Comparison of ENCODE assay signal across 23 cellular contexts in genomic region chr9:131817073-131817472, GRCh38.
"Had no signal": no experiment of that assay in that cellular context is flagged by ENCODE, and none has a peak within 500 bp of the region (broad histone marks: within the 10 kb centered on the region; RNA-seq: fewer than 3 reads in every experiment).

No MANE protein-coding gene starts in this region.

- ATAC-seq: activated CD4-positive, alpha-beta T cell treated with anti-CD3 and anti-CD28 coated beads for 36 hours; Right ventricle myocardium inferior; T-cell had no signal

- H3K36me3 ChIP-seq: adrenal gland had no signal

- DNase-seq: activated CD4-positive, alpha-beta memory T cell treated with anti-CD3 and anti-CD28 coated beads, Interleukin-2, amount 10 ng/mL, durations not matched to agents 7 days and 5 days; activated CD4-positive, alpha-beta T cell treated with anti-CD3 and anti-CD28 coated beads for 36 hours; activated CD4-positive, alpha-beta T cell treated with anti-CD3 and anti-CD28 coated beads, Interleukin-2, amount 50 U/mL, for 1 hour; activated CD4-positive, CD25-positive, alpha-beta regulatory T cell; activated CD8-positive, alpha-beta memory T cell treated with anti-CD3 and anti-CD28 coated beads, Interleukin-2, amount 50 U/mL, for 4 hours; activated naive CD4-positive, alpha-beta T cell treated with anti-CD3 and anti-CD28 coated beads, Interleukin-2, amount 50 U/mL, for 16 hours; activated naive CD8-positive, alpha-beta T cell treated with anti-CD3 and anti-CD28 coated beads, Interleukin-2, amount 10 ng/mL, durations not matched to agents 7 days and 5 days; adrenal gland; anterior cingulate cortex; cerebellar nuclear complex; Karpas-422; MM.1S; NK-92 treated with Interleukin-12 subunit alpha and Interleukin-12 subunit beta, amount 100 ng/mL, for 24 hours; OCI-M1; T-cell; T-helper 2 cell; T1000 had no signal

- H3K9me3 ChIP-seq: adrenal gland had no signal

- H3K4me3 ChIP-seq: adrenal gland, K562, SK-N-MC had no signal

- H3K4me1 ChIP-seq: adrenal gland had no signal

- FAIRE-seq: colon, TTC549 had no signal

- H3K27ac ChIP-seq: adrenal gland, SK-N-MC, VCaP had no signal
